Comparison of ENCODE assay signal across 1 cellular context in genomic region chr6:24779416-24779815, GRCh38.
TF ChIP-seq lines count a peak whose summit lies in the region.

No MANE protein-coding gene starts in this region.

TF ChIP-seq in WTC11, 78 proteins besides CTCF, POLR2A, EP300 and RAD21 (continued from another document):
- TF ChIP-seq FOXK1 (CRISPR knock-in tag; IDR thresholded peaks at IDR 0.05) (no peak), AR (CRISPR knock-in tag; IDR thresholded peaks at IDR 0.05) (no peak), TCF7 (CRISPR knock-in tag; IDR thresholded peaks at IDR 0.05; ENCODE audit: low read depth) (no peak), SOX15 (CRISPR knock-in tag; IDR thresholded peaks at IDR 0.05) (no peak), GTF2I (CRISPR knock-in tag; conservative IDR thresholded peaks at IDR 0.05) (no peak), TP53 (CRISPR knock-in tag; IDR thresholded peaks at IDR 0.05) (no peak), ZBTB21 (CRISPR knock-in tag; IDR thresholded peaks at IDR 0.05; ENCODE audit: borderline replicate concordance) (no peak)
